17 cellular contexts compared by ENCODE assay signal in the genomic region with DNA sequence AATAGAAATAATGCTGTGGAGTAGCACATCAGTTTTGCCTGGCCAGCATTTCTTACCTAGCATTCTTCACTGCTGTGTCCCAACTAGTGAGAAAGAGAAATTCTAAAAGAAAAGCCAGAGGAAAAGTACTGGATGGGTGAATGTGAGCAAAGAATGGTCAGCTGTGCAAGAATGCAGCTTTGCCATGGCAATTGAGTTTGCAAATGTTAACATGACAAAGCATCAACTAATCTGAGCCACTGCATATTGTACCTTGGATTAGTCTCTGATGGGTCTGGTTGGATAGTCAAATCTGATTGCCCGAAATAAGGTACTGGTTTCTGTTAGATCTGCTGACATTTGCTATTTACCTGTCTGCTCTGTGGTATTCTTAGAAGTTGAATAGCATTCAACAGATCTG.
"Had no signal": no experiment of that assay in that cellular context is flagged by ENCODE, and none has a peak within 500 bp of the region (broad histone marks: within the 10 kb centered on the region; RNA-seq: fewer than 3 reads in every experiment).

No MANE protein-coding gene starts in this region.

- H3K9me3 Mint-ChIP-seq: activated CD4-positive, alpha-beta T cell treated with anti-CD3 and anti-CD28 coated beads, Interleukin-2, amount 10 ng/mL, durations not matched to agents 7 days and 5 days; activated naive CD8-positive, alpha-beta T cell treated with anti-CD3 and anti-CD28 coated beads, Interleukin-2, amount 10 ng/mL, durations not matched to agents 7 days and 5 days; activated T-cell treated with anti-CD3 and anti-CD28 coated beads, Interleukin-2, amount 50 U/mL, for 72 hours; natural killer cell treated with Interleukin-12 subunit alpha and Interleukin-12 subunit beta and Interleukin-15 and Interleukin-18, amount 100 ng/mL, for 72 hours; stimulated activated memory B cell treated with anti-CD40 and anti-IgM and Interleukin-4, amounts not matched to agents 10 μg/mL and 1 μg/mL and 100 μg/mL, for 72 hours had no signal

- H3K36me3 ChIP-seq: uterus had no signal

- H3K27me3 Mint-ChIP-seq: activated CD4-positive, alpha-beta T cell treated with anti-CD3 and anti-CD28 coated beads, Interleukin-2, amount 10 ng/mL, durations not matched to agents 7 days and 5 days; activated naive CD8-positive, alpha-beta T cell treated with anti-CD3 and anti-CD28 coated beads, Interleukin-2, amount 10 ng/mL, durations not matched to agents 7 days and 5 days; natural killer cell treated with Interleukin-12 subunit alpha and Interleukin-12 subunit beta and Interleukin-15 and Interleukin-18, amount 100 ng/mL, for 72 hours; stimulated activated memory B cell treated with anti-CD40 and anti-IgM and Interleukin-4, amounts not matched to agents 10 μg/mL and 1 μg/mL and 100 μg/mL, for 72 hours had no signal

- H3K27ac ChIP-seq: esophagus muscularis mucosa, uterus had no signal

- H3K27me3 ChIP-seq: esophagus muscularis mucosa, tibial nerve, uterus had no signal

- H3K4me1 ChIP-seq: uterus had no signal

- H3K4me3 ChIP-seq: esophagus muscularis mucosa, tibial nerve, uterus had no signal

- H3K4me3 Mint-ChIP-seq: activated CD4-positive, alpha-beta T cell treated with anti-CD3 and anti-CD28 coated beads, Interleukin-2, amount 10 ng/mL, durations not matched to agents 7 days and 5 days; activated naive CD8-positive, alpha-beta T cell treated with anti-CD3 and anti-CD28 coated beads, Interleukin-2, amount 10 ng/mL, durations not matched to agents 7 days and 5 days; activated T-cell treated with anti-CD3 and anti-CD28 coated beads, Interleukin-2, amount 50 U/mL, for 72 hours; natural killer cell treated with Interleukin-12 subunit alpha and Interleukin-12 subunit beta and Interleukin-15 and Interleukin-18, amount 100 ng/mL, for 72 hours; stimulated activated memory B cell treated with anti-CD40 and anti-IgM and Interleukin-4, amounts not matched to agents 10 μg/mL and 1 μg/mL and 100 μg/mL, for 72 hours had no signal

- DNase-seq: activated CD4-positive, alpha-beta T cell treated with anti-CD3 and anti-CD28 coated beads, Interleukin-2, amount 10 ng/mL, durations not matched to agents 7 days and 5 days; activated CD8-positive, alpha-beta memory T cell treated with anti-CD3 and anti-CD28 coated beads, Interleukin-2, amount 50 U/mL, for 48 hours; activated gamma-delta T cell treated with Interleukin-2 at 50 U/mL for 16 hours; activated naive CD8-positive, alpha-beta T cell treated with anti-CD3 and anti-CD28 coated beads, Interleukin-2, amount 10 ng/mL, durations not matched to agents 7 days and 5 days; activated T-cell treated with anti-CD3 and anti-CD28 coated beads, Interleukin-2, amount 50 U/mL, for 72 hours; anterior cingulate cortex; hypothalamus; kidney glomerular epithelial cell; mesendoderm; nucleus accumbens; stimulated activated CD4-positive, alpha-beta T cell treated with anti-CD3 and anti-CD28 coated beads, Interleukin-2, amount 100 ng/mL, for 48 hours; T-helper 2 cell; uterus had no signal

- H3K9me3 ChIP-seq: esophagus muscularis mucosa, tibial nerve, uterus had no signal

- H3K27ac Mint-ChIP-seq: activated CD4-positive, alpha-beta T cell treated with anti-CD3 and anti-CD28 coated beads, Interleukin-2, amount 10 ng/mL, durations not matched to agents 7 days and 5 days; activated naive CD8-positive, alpha-beta T cell treated with anti-CD3 and anti-CD28 coated beads, Interleukin-2, amount 10 ng/mL, durations not matched to agents 7 days and 5 days; activated T-cell treated with anti-CD3 and anti-CD28 coated beads, Interleukin-2, amount 50 U/mL, for 72 hours; natural killer cell treated with Interleukin-12 subunit alpha and Interleukin-12 subunit beta and Interleukin-15 and Interleukin-18, amount 100 ng/mL, for 72 hours; stimulated activated memory B cell treated with anti-CD40 and anti-IgM and Interleukin-4, amounts not matched to agents 10 μg/mL and 1 μg/mL and 100 μg/mL, for 72 hours had no signal
